28 cellular contexts compared by ENCODE assay signal in genomic region chr11:28347351-28347750, GRCh38.
"Had no signal": no experiment of that assay in that cellular context is flagged by ENCODE, and none has a peak within 500 bp of the region (broad histone marks: within the 10 kb centered on the region; RNA-seq: fewer than 3 reads in every experiment).

No MANE protein-coding gene starts in this region.

- H3K36me3 ChIP-seq: breast epithelium, esophagus muscularis mucosa, gastrocnemius medialis, ovary, uterus had no signal

- DNase-seq: activated CD4-positive, alpha-beta T cell treated with anti-CD3 and anti-CD28 coated beads, Interleukin-2, amount 10 ng/mL, durations not matched to agents 7 days and 5 days; activated CD4-positive, CD25-positive, alpha-beta regulatory T cell treated with anti-CD3 and anti-CD28 coated beads, Interleukin-2, amount 50 U/mL, for 72 hours; activated CD8-positive, alpha-beta T cell treated with anti-CD3 and anti-CD28 coated beads for 36 hours; activated naive CD8-positive, alpha-beta T cell treated with anti-CD3 and anti-CD28 coated beads, Interleukin-2, amount 50 U/mL, for 24 hours; activated T-cell treated with anti-CD3 and anti-CD28 coated beads, Interleukin-2, amount 50 U/mL, for 4 hours; amygdala; central memory CD4-positive, alpha-beta T cell; dermis blood vessel endothelial cell; effector CD4-positive, alpha-beta T cell; gastrocnemius medialis; head of caudate nucleus; hippocampal formation; left cardiac atrium; left ventricle myocardium superior; naive thymus-derived CD4-positive, alpha-beta T cell; ovary; small intestine; stimulated activated CD4-positive, alpha-beta T cell treated with anti-CD3 and anti-CD28 coated beads, Interleukin-4, amount 100 ng/mL, for 4 hours; stimulated activated CD8-positive, alpha-beta memory T cell treated with anti-CD3 and anti-CD28 coated beads, Interleukin-4, amount 100 ng/mL, for 48 hours; stimulated activated naive CD8-positive, alpha-beta T cell treated with anti-CD3 and anti-CD28 coated beads, Interleukin-15, amount 100 ng/mL, for 72 hours; substantia nigra; T-helper 17 cell; uterus had no signal

- H3K27ac ChIP-seq: breast epithelium, esophagus muscularis mucosa, gastrocnemius medialis, ovary, uterus had no signal

- H3K27me3 ChIP-seq: breast epithelium, esophagus muscularis mucosa, gastrocnemius medialis, ovary, uterus had no signal

- H3K4me1 ChIP-seq: breast epithelium, esophagus muscularis mucosa, gastrocnemius medialis, uterus had no signal

- H3K9me3 ChIP-seq: breast epithelium, esophagus muscularis mucosa, gastrocnemius medialis, ovary, uterus had no signal

- H3K4me3 ChIP-seq: breast epithelium, esophagus muscularis mucosa, gastrocnemius medialis, ovary, uterus had no signal

- ATAC-seq: activated CD8-positive, alpha-beta T cell treated with anti-CD3 and anti-CD28 coated beads for 36 hours; activated naive CD8-positive, alpha-beta T cell treated with anti-CD3 and anti-CD28 coated beads, Interleukin-2, amount 50 U/mL, for 24 hours; activated T-cell treated with anti-CD3 and anti-CD28 coated beads, Interleukin-2, amount 50 U/mL, for 4 hours; activated T-helper 17 cell treated with anti-CD3 and anti-CD28 coated beads, Interleukin-2, amount 50 U/mL, for 72 hours; gastrocnemius medialis; left cardiac atrium; left ventricle myocardium superior; naive thymus-derived CD4-positive, alpha-beta T cell; sciatic nerve; stimulated activated memory B cell treated with anti-CD40 and anti-IgM and Interleukin-4, amounts not matched to agents 10 μg/mL and 1 μg/mL and 100 μg/mL, for 72 hours; stimulated activated naive CD8-positive, alpha-beta T cell treated with anti-CD3 and anti-CD28 coated beads, Interleukin-15, amount 100 ng/mL, for 72 hours; T-helper 17 cell had no signal
